In the genomic region with DNA sequence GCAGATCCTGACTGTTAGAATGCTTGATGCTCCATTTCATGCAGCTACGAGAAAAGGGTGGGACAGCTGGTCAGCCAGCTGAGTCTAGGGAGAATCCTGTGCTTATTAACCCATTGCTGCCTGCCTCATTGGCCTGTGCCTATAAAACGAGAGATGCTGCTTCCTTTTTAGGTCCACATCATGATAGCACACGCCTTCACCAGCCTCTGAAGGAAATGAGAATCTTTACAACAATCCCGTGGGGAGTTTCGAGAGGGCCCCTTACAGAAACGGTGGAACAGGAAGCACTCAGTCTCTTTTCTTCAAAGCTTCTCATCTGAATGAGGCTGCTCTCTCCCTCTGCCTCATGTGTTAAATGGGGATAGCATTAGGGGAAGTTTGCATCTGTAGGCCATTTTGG, we compare ENCODE assay signal across 12 cellular contexts.
DNase-seq lines count a peak whose midpoint lies in the region; ATAC-seq and TF ChIP-seq lines count a peak whose summit lies in the region.
"Had no signal": no experiment of that assay in that cellular context is flagged by ENCODE, and none has a peak within 500 bp of the region (broad histone marks: within the 10 kb centered on the region; RNA-seq: fewer than 3 reads in every experiment).

No MANE protein-coding gene starts in this region.

- in situ Hi-C loops in HAP-1 (cut with MboI; ENCODE audit: low sequenced_read_pairs): no loop called here

- POLR2A ChIA-PET in activated B cell treated with CpG ODN at 0.5 μM for 24 hours (lab: Charles Lee): no interaction called here
- POLR2A ChIA-PET in activated CD4-positive, alpha-beta memory T cell treated with anti-CD3 and anti-CD28 coated beads, Interleukin-2, amount 10 ng/mL, durations not matched to agents 7 days and 5 days (lab: Charles Lee): no interaction called here

- intact Hi-C loops in activated B cell treated with CpG ODN at 0.5 μM for 24 hours (cut with micrococcal nuclease): no loop called here

- H3K4me1 Mint-ChIP-seq in activated B cell treated with CpG ODN at 0.5 μM for 24 hours: peaks cover 5% of the 10 kb centered on the region
- H3K4me1 Mint-ChIP-seq in activated CD4-positive, alpha-beta memory T cell treated with anti-CD3 and anti-CD28 coated beads, Interleukin-2, amount 10 ng/mL, durations not matched to agents 7 days and 5 days: no peaks in the 10 kb centered on the region
- H3K4me1 Mint-ChIP-seq: activated CD4-positive, alpha-beta T cell treated with anti-CD3 and anti-CD28 coated beads for 36 hours; CD4-positive, CD25-positive, alpha-beta regulatory T cell had no signal

- CTCF ChIA-PET in activated B cell treated with CpG ODN at 0.5 μM for 24 hours (lab: Charles Lee): no interaction called here
- CTCF ChIA-PET in activated CD4-positive, alpha-beta memory T cell treated with anti-CD3 and anti-CD28 coated beads, Interleukin-2, amount 10 ng/mL, durations not matched to agents 7 days and 5 days (lab: Charles Lee): no interaction called here

- peak; percentile 66 for ATAC-seq in GM19467 (IDR thresholded peaks at IDR 0.05; ENCODE audit: unreplicated experiment)
- peak; percentile 66 for ATAC-seq in HG03135 (IDR thresholded peaks at IDR 0.05; ENCODE audit: unreplicated experiment)
- peak; percentile 31 for ATAC-seq in activated B cell treated with CpG ODN at 0.5 μM for 24 hours (ENCODE audit: low read depth)
- ATAC-seq: activated CD4-positive, alpha-beta T cell treated with anti-CD3 and anti-CD28 coated beads for 36 hours had no signal

- DNase-seq in GM12864 (ENCODE audit: low read depth) (peak; percentile 55), activated B cell treated with CpG ODN at 0.5 μM for 24 hours (no peak), retina (no peak), HAP-1 (ENCODE audit: low spot score in 2 of 2) (no peak)
- DNase-seq in effector CD4-positive, alpha-beta T cell: no peak
- no peak for DNase-seq in activated CD4-positive, alpha-beta memory T cell treated with anti-CD3 and anti-CD28 coated beads, Interleukin-2, amount 10 ng/mL, durations not matched to agents 7 days and 5 days
- DNase-seq: activated CD4-positive, alpha-beta T cell treated with anti-CD3 and anti-CD28 coated beads for 36 hours; activated gamma-delta T cell treated with Interleukin-2 at 50 U/mL for 16 hours; CD4-positive, CD25-positive, alpha-beta regulatory T cell; NCI-H1092 had no signal

- H3K27me3 Mint-ChIP-seq in activated B cell treated with CpG ODN at 0.5 μM for 24 hours: peaks cover 5% of the 10 kb centered on the region
- peaks cover 10% of the 10 kb centered on the region for H3K27me3 Mint-ChIP-seq in activated CD4-positive, alpha-beta memory T cell treated with anti-CD3 and anti-CD28 coated beads, Interleukin-2, amount 10 ng/mL, durations not matched to agents 7 days and 5 days

- peaks cover 11% of the 10 kb centered on the region for H3K9me3 ChIP-seq in HAP-1

- H3K4me3 Mint-ChIP-seq in activated B cell treated with CpG ODN at 0.5 μM for 24 hours: no peak overlapping the region
- no peak overlapping the region for H3K4me3 Mint-ChIP-seq in activated CD4-positive, alpha-beta memory T cell treated with anti-CD3 and anti-CD28 coated beads, Interleukin-2, amount 10 ng/mL, durations not matched to agents 7 days and 5 days
- H3K4me3 Mint-ChIP-seq: activated CD4-positive, alpha-beta T cell treated with anti-CD3 and anti-CD28 coated beads for 36 hours; CD4-positive, CD25-positive, alpha-beta regulatory T cell had no signal

- H3K4me1 ChIP-seq in HAP-1: peaks cover 4% of the 10 kb centered on the region; the same call in 1 of the 2 replicates

- H3K9me3 Mint-ChIP-seq in activated B cell treated with CpG ODN at 0.5 μM for 24 hours: peaks cover 3% of the 10 kb centered on the region
- no peaks in the 10 kb centered on the region for H3K9me3 Mint-ChIP-seq in activated CD4-positive, alpha-beta memory T cell treated with anti-CD3 and anti-CD28 coated beads, Interleukin-2, amount 10 ng/mL, durations not matched to agents 7 days and 5 days

- TF ChIP-seq CTCF in GM12864 (IDR thresholded peaks at IDR 0.05; ENCODE audit: low read depth, low read length, missing control alignments) (no peak), activated B cell treated with CpG ODN at 0.5 μM for 24 hours (IDR thresholded peaks at IDR 0.05) (no peak)

- no peaks in the 10 kb centered on the region for H3K36me3 Mint-ChIP-seq in activated B cell treated with CpG ODN at 0.5 μM for 24 hours (ENCODE audit: low read depth)
- no peaks in the 10 kb centered on the region for H3K36me3 Mint-ChIP-seq in activated CD4-positive, alpha-beta memory T cell treated with anti-CD3 and anti-CD28 coated beads, Interleukin-2, amount 10 ng/mL, durations not matched to agents 7 days and 5 days (ENCODE audit: low read depth)
- H3K36me3 Mint-ChIP-seq: CD4-positive, CD25-positive, alpha-beta regulatory T cell had no signal

- H3K4me3 ChIP-seq in GM12864 (ENCODE audit: low read depth, low read length) (no peak overlapping the region), HAP-1 (no peak overlapping the region)

- no peak overlapping the region for H3K27ac Mint-ChIP-seq in activated B cell treated with CpG ODN at 0.5 μM for 24 hours
- H3K27ac Mint-ChIP-seq in activated CD4-positive, alpha-beta memory T cell treated with anti-CD3 and anti-CD28 coated beads, Interleukin-2, amount 10 ng/mL, durations not matched to agents 7 days and 5 days: no peak overlapping the region
- H3K27ac Mint-ChIP-seq: activated CD4-positive, alpha-beta T cell treated with anti-CD3 and anti-CD28 coated beads for 36 hours; CD4-positive, CD25-positive, alpha-beta regulatory T cell had no signal

- no peaks in the 10 kb centered on the region for H3K27me3 ChIP-seq in HAP-1 (ENCODE audit: low read depth)

- H3K36me3 ChIP-seq in HAP-1 (replicated peaks): no peaks in the 10 kb centered on the region
